In the genomic region with DNA sequence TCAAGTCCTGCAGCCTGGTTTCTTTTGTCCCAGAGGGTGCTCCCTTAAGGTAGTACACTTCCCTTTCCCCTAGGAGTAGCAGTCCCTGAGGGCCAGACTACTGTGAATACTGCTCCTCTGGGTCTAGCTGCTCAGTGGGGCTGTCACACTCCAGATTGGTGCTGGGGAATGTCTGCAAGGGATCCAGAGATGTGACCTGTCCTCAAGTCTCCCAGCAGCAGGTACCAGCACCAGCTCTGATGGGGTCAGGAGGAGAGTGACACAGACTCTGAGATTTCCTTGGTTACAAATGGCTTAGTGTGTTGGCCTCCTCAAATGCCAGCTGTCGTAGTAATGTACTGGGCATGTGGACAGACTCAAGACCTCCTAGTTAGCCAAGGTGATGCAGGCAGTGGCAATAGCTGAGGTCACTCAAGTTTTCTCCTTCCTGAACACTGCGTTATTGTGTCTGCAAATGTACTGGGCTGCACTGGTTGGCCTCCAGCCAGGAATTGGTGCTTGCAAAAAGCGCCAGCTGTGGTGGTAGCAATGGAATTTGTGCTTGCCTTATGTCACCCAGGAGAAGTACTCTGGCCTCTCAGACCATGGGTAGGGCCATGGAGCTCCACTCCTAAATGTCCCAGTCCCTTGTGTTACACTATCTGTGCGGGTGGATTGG, we compare ENCODE assay signal across 11 cellular contexts. TPM values are rescaled to one million over a fixed set of nuclear protein-coding genes. Genes with fewer than 3 reads are reported as not detected.
DNase-seq lines count a peak whose midpoint lies in the region; ATAC-seq, FAIRE-seq and TF ChIP-seq lines count a peak whose summit lies in the region.
"Had no signal": no experiment of that assay in that cellular context is flagged by ENCODE, and none has a peak within 500 bp of the region (broad histone marks: within the 10 kb centered on the region; RNA-seq: fewer than 3 reads in every experiment).

No MANE protein-coding gene starts in this region.

- H3K27ac ChIP-seq in HepG2 (ENCODE audit: extremely low read length, insufficient read depth, low read length) (no peak overlapping the region), aorta (ENCODE audit: low read depth in 1 of 2, low read length in 2 of 2) (peak overlapping the region in 1 of 2 donors; percentile 59), tibial nerve (no peak overlapping the region)

- in situ Hi-C loops in HepG2 (cut with HindIII; ENCODE audit: extremely low pct_ligation_motif_present, low pct_unique_long_range_greater_than_20kb), result no loop called here

- peak; percentile 23 for ATAC-seq in activated naive CD8-positive, alpha-beta T cell treated with anti-CD3 and anti-CD28 coated beads, Interleukin-2, amount 50 U/mL, for 24 hours
- ATAC-seq in HepG2 (peak; percentile 86), aorta (ENCODE audit: low FRiP score) (peak; percentile 53)

- H3K4me3 ChIP-seq in choroid plexus epithelial cell (ENCODE audit: low read depth, low read length) (no peak overlapping the region), HepG2 (replicated peaks in 1 of 3; ENCODE audit: insufficient read depth in 1 of 3, low read depth in 2 of 3, low read length in 3 of 3) (no peak overlapping the region; a peak in 1 of 6 replicates), aorta (ENCODE audit: low read length in 2 of 2) (no peak overlapping the region), tibial nerve (no peak overlapping the region)

- no peak overlapping the region for H3K4me3 Mint-ChIP-seq in activated naive CD8-positive, alpha-beta T cell treated with anti-CD3 and anti-CD28 coated beads, Interleukin-2, amount 50 U/mL, for 24 hours
- no peak overlapping the region for H3K4me3 Mint-ChIP-seq in activated naive CD8-positive, alpha-beta T cell treated with anti-CD3 and anti-CD28 coated beads for 36 hours

- peaks cover 6% of the 10 kb centered on the region for H3K9me3 Mint-ChIP-seq in activated naive CD8-positive, alpha-beta T cell treated with anti-CD3 and anti-CD28 coated beads, Interleukin-2, amount 50 U/mL, for 24 hours
- H3K9me3 Mint-ChIP-seq in activated naive CD8-positive, alpha-beta T cell treated with anti-CD3 and anti-CD28 coated beads for 36 hours, result peaks cover 6% of the 10 kb centered on the region

- DNase-seq in activated naive CD8-positive, alpha-beta T cell treated with anti-CD3 and anti-CD28 coated beads, Interleukin-2, amount 50 U/mL, for 24 hours, result no peak
- DNase-seq in activated naive CD8-positive, alpha-beta T cell treated with anti-CD3 and anti-CD28 coated beads for 36 hours, result no peak
- DNase-seq in choroid plexus epithelial cell (ENCODE audit: low read depth) (peak; percentile 62), HepG2 (ENCODE audit: low spot score) (peak; percentile 78), aorta (peak in 1 of 2 donors; percentile 64), epidermal melanocyte (ENCODE audit: insufficient read length, low spot score) (no peak), tibial nerve (ENCODE audit: low spot score in 2 of 2) (no peak)
- no peak for DNase-seq in stimulated activated naive CD4-positive, alpha-beta T cell treated with Interleukin-2 at 50 U/mL for 16 hours (lab: John Stamatoyannopoulos, UW)
- DNase-seq: AML-193, NCI-H2171 treated with DMSO at 0.1 percent for 48 hours had no signal

- CTCF ChIA-PET in HepG2 (lab: Yijun Ruan, JAX; ENCODE audit: low intra/inter-chr PET ratio, low total read pairs), result no interaction called here

- H3K27me3 ChIP-seq in HepG2 (ENCODE audit: control insufficient read depth in 1 of 2, insufficient read depth in 2 of 2, low read length in 2 of 2) (no peaks in the 10 kb centered on the region), aorta (ENCODE audit: control insufficient read depth in 1 of 2, insufficient read depth in 2 of 2, low read length in 1 of 2) (no peaks in the 10 kb centered on the region), tibial nerve (no peaks in the 10 kb centered on the region)

- H3K27me3 Mint-ChIP-seq in activated naive CD8-positive, alpha-beta T cell treated with anti-CD3 and anti-CD28 coated beads, Interleukin-2, amount 50 U/mL, for 24 hours, result no peaks in the 10 kb centered on the region
- H3K27me3 Mint-ChIP-seq in activated naive CD8-positive, alpha-beta T cell treated with anti-CD3 and anti-CD28 coated beads for 36 hours, result no peaks in the 10 kb centered on the region

- peaks cover 5% of the 10 kb centered on the region for H3K36me3 Mint-ChIP-seq in activated naive CD8-positive, alpha-beta T cell treated with anti-CD3 and anti-CD28 coated beads, Interleukin-2, amount 50 U/mL, for 24 hours (ENCODE audit: low read depth)
- peaks cover 10% of the 10 kb centered on the region for H3K36me3 Mint-ChIP-seq in activated naive CD8-positive, alpha-beta T cell treated with anti-CD3 and anti-CD28 coated beads for 36 hours

- no peaks in the 10 kb centered on the region for H4K20me1 ChIP-seq in HepG2 (ENCODE audit: insufficient read depth, low read length)

- WGBS in HepG2 (ENCODE audit: low lambda C conversion rate), result no CpG with 5 or more reads among the region's 4 CpGs
- WGBS in aorta, 2 donors, result 23 to 25% methylated on average over 4 of the region's 4 CpGs
- WGBS in tibial nerve, 2 donors, result 34 to 47% methylated on average over 4 of the region's 4 CpGs

- H3K4me1 ChIP-seq in HepG2 (ENCODE audit: insufficient read depth, low read length), result peaks cover 29% of the 10 kb centered on the region
- H3K4me1 ChIP-seq in aorta (ENCODE audit: control insufficient read depth in 1 of 2, insufficient read depth in 2 of 2, low read length in 2 of 2), result no peaks in the 10 kb centered on the region
- H3K4me1 ChIP-seq in tibial nerve, result no peaks in the 10 kb centered on the region

- intact Hi-C loops in HepG2 (cut with micrococcal nuclease; ENCODE audit: unreplicated experiment), result loop anchor here (5.0 kb wide), 1 partner anchor 34 kb away; a partner anchor contains a TSS
- intact Hi-C loops in aorta (cut with DNase I), result no loop called here

- POLR2A ChIA-PET in HepG2 (lab: Yijun Ruan, JAX), result interaction anchor here (0.9 to 2.0 kb wide), 2 partner anchors 11 to 36 kb away, joined by 3 to 8 read pairs; a partner anchor contains a TSS

- no peak for TF ChIP-seq RAD21 in HepG2 (CRISPR knock-in tag; IDR thresholded peaks at IDR 0.05)

- no peak for TF ChIP-seq EP300 in HepG2 (IDR thresholded peaks at IDR 0.05; ENCODE audit: low read depth in 2 of 2, low read length in 2 of 2)
- peak; percentile 29; the same call in 1 of the 2 replicates for TF ChIP-seq EP300 in HepG2 (CRISPR knock-in tag; IDR thresholded peaks at IDR 0.05; ENCODE audit: borderline replicate concordance)
- TF ChIP-seq EP300 in tibial nerve (IDR thresholded peaks at IDR 0.05), result no peak

- H2AFZ ChIP-seq in HepG2 (ENCODE audit: low read length), result no peak overlapping the region

- TF ChIP-seq CTCF in choroid plexus epithelial cell (conservative IDR thresholded peaks at IDR 0.05; ENCODE audit: low read depth, low read length), result no peak
- no peak for TF ChIP-seq CTCF in HepG2 (CRISPR knock-in tag; IDR thresholded peaks at IDR 0.05)
- no peak for TF ChIP-seq CTCF in tibial nerve (IDR thresholded peaks at IDR 0.05)

- H3K36me3 ChIP-seq in HepG2 (replicated peaks in 1 of 2; ENCODE audit: control insufficient read depth in 1 of 2, insufficient read depth in 2 of 2, low read length in 2 of 2) (no peaks in the 10 kb centered on the region), aorta (ENCODE audit: control insufficient read depth in 1 of 2, insufficient read depth in 2 of 2, low read length in 1 of 2) (no peaks in the 10 kb centered on the region), tibial nerve (no peaks in the 10 kb centered on the region)

- peaks cover 16% of the 10 kb centered on the region for H3K4me1 Mint-ChIP-seq in activated naive CD8-positive, alpha-beta T cell treated with anti-CD3 and anti-CD28 coated beads, Interleukin-2, amount 50 U/mL, for 24 hours
- H3K4me1 Mint-ChIP-seq in activated naive CD8-positive, alpha-beta T cell treated with anti-CD3 and anti-CD28 coated beads for 36 hours, result peaks cover 12% of the 10 kb centered on the region

- no peak overlapping the region for H3K9ac ChIP-seq in HepG2 (ENCODE audit: insufficient read depth, low read depth, low read length)

- H3K79me2 ChIP-seq in HepG2 (ENCODE audit: insufficient read depth, low read length), result no peaks in the 10 kb centered on the region

- peak overlapping the region; percentile 59 for H3K4me2 ChIP-seq in HepG2 (ENCODE audit: low read depth, low read length)

- H3K27ac Mint-ChIP-seq in activated naive CD8-positive, alpha-beta T cell treated with anti-CD3 and anti-CD28 coated beads, Interleukin-2, amount 50 U/mL, for 24 hours, result no peak overlapping the region
- no peak overlapping the region for H3K27ac Mint-ChIP-seq in activated naive CD8-positive, alpha-beta T cell treated with anti-CD3 and anti-CD28 coated beads for 36 hours

- peak; percentile 80 for FAIRE-seq in HepG2 (lab: Jason Lieb, UNC)
- FAIRE-seq: TTC549 had no signal

- no peaks in the 10 kb centered on the region for H3K9me3 ChIP-seq in HepG2 (ENCODE audit: low read length)
- H3K9me3 ChIP-seq in aorta (ENCODE audit: control insufficient read depth, low read length), result no peaks in the 10 kb centered on the region
- H3K9me3 ChIP-seq in tibial nerve, result no peaks in the 10 kb centered on the region

- BruUV-seq in HepG2 (replicated peaks; lab: Mats Ljungman, UMichigan), result no TSS peak

- TF ChIP-seq POLR2A in HepG2 (IDR thresholded peaks at IDR 0.05; ENCODE audit: insufficient read depth in 1 of 2, low read depth in 2 of 2, low read length in 2 of 2), result no peak
- no peak for TF ChIP-seq POLR2A in tibial nerve (IDR thresholded peaks at IDR 0.05)

RNA-seq across cellular contexts. Expression of a gene that starts 36.4 kb away (rescaled TPM):
- total RNA-seq in activated naive CD8-positive, alpha-beta T cell treated with anti-CD3 and anti-CD28 coated beads for 36 hours, result 10 to 100 TPM; 60.3 to 60.7 TPM
- 17.9 and 33.0 TPM in 2 replicates for total RNA-seq in HepG2 (2016; rRNA removed; fragmentation: Illumina TruSeq; extraction: Trizol)
- 20.7 and 22.4 TPM in 2 replicates for total RNA-seq in HepG2 (2016; cell fraction: cytosol; rRNA removed; fragmentation: Illumina TruSeq; extraction: Trizol; ENCODE audit: low read depth)
- total RNA-seq in HepG2 (2016; cell fraction: insoluble cytoplasmic fraction; rRNA removed; fragmentation: Illumina TruSeq; extraction: Trizol), result 19.9 and 27.9 TPM in 2 replicates
- total RNA-seq in HepG2 (2016; cell fraction: membrane; rRNA removed; fragmentation: Illumina TruSeq; extraction: Trizol), result 11.3 and 13.9 TPM in 2 replicates
- total RNA-seq in HepG2 (2016; cell fraction: nucleus; rRNA removed; fragmentation: Illumina TruSeq; extraction: Trizol), result 17.7 and 18.1 TPM in 2 replicates
- 8.7 and 9.2 TPM in 2 replicates for polyA plus RNA-seq in HepG2 (2011; rRNA removed)
- polyA plus RNA-seq in HepG2 (2011; cell fraction: cytosol; rRNA removed), result 3.7 and 7.3 TPM in 2 replicates
- polyA plus RNA-seq in HepG2 (2011; cell fraction: nucleus; rRNA removed), result 6.9 and 8.6 TPM in 2 replicates
- 14.1 and 20.8 TPM in 2 replicates for polyA plus RNA-seq in HepG2 (2012)
- polyA plus RNA-seq in HepG2 (2016; cell fraction: cytosol; fragmentation: Illumina TruSeq; extraction: Trizol; ENCODE audit: low read depth), result 0.69 and 0.71 TPM in 2 replicates
- 30.1 and 33.2 TPM in 2 replicates for polyA plus RNA-seq in HepG2 (2016; cell fraction: insoluble cytoplasmic fraction; fragmentation: Illumina TruSeq; extraction: Trizol; ENCODE audit: low read depth)
- 4.2 and 4.5 TPM in 2 replicates for polyA plus RNA-seq in HepG2 (2016; cell fraction: membrane; fragmentation: Illumina TruSeq; extraction: Trizol; ENCODE audit: low read depth)
- 19.9 and 20.7 TPM in 2 replicates for polyA plus RNA-seq in HepG2 (2016; cell fraction: nucleus; fragmentation: Illumina TruSeq; extraction: Trizol; ENCODE audit: insufficient read depth, low read depth)
- polyA minus RNA-seq in HepG2 (2011; rRNA and poly(A)+ RNA removed; ENCODE audit: low replicate concordance), result 6.7 and 21.1 TPM in 2 replicates
- 14.4 and 17.4 TPM in 2 replicates for polyA minus RNA-seq in HepG2 (2011; cell fraction: cytosol; rRNA and poly(A)+ RNA removed)
- 20.8 and 21.9 TPM in 2 replicates for polyA minus RNA-seq in HepG2 (2011; cell fraction: nucleus; rRNA and poly(A)+ RNA removed)
- total RNA-seq in aorta, result 10 to 100 TPM; 74.3 to 89.0 TPM
- polyA plus RNA-seq in aorta, result 10 to 100 TPM; 24.8 to 25.3 TPM
- total RNA-seq in tibial nerve, result 10 to 100 TPM; 35.7 to 55.9 (median 45.7) TPM

Comparison
In these comparisons a context has a peak if more than half of its experiments do, and no peak if none do; other contexts are left out.
1. ATAC-seq: peak in every context shown above with its lines; median percentile 86 in HepG2; 53 in aorta; 23 in activated naive CD8-positive, alpha-beta T cell treated with anti-CD3 and anti-CD28 coated beads, Interleukin-2, amount 50 U/mL, for 24 hours.
2. DNase-seq: peak in choroid plexus epithelial cell (single experiment) and HepG2 (single experiment); none in activated naive CD8-positive, alpha-beta T cell treated with anti-CD3 and anti-CD28 coated beads, Interleukin-2, amount 50 U/mL, for 24 hours (single experiment), activated naive CD8-positive, alpha-beta T cell treated with anti-CD3 and anti-CD28 coated beads for 36 hours (single experiment), epidermal melanocyte (single experiment), stimulated activated naive CD4-positive, alpha-beta T cell treated with Interleukin-2 at 50 U/mL for 16 hours (single experiment) and tibial nerve (0 of 2).